20 cellular contexts compared by ENCODE assay signal in the genomic region with DNA sequence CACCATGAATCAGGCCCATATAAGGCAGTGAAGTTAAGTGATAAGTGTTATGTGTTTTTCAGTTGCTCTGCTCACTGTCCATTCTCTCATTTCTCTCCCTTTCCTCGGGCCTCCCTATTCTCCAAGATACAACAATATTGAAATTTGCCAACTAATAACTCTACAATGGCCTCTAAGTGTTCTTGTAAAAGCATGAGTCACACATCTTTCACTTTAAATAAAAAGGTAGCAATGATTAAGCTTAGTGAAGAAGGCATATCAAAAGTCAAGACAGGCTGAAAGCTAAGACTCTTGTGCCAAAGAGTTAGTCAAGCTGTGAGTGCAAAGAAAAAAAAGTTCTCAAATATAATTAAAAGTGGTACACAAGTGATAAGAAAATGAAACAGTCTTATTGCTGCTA.
"Had no signal": no experiment of that assay in that cellular context is flagged by ENCODE, and none has a peak within 500 bp of the region (broad histone marks: within the 10 kb centered on the region; RNA-seq: fewer than 3 reads in every experiment).

No MANE protein-coding gene starts in this region.

- DNase-seq: activated CD4-positive, alpha-beta memory T cell treated with anti-CD3 and anti-CD28 coated beads, Interleukin-2, amount 10 ng/mL, durations not matched to agents 7 days and 5 days; activated CD4-positive, alpha-beta T cell treated with anti-CD3 and anti-CD28 coated beads, Interleukin-2, amount 50 U/mL, for 1 hour; activated CD4-positive, CD25-positive, alpha-beta regulatory T cell; activated gamma-delta T cell treated with Interleukin-2 at 50 U/mL for 16 hours; activated naive CD4-positive, alpha-beta T cell treated with anti-CD3 and anti-CD28 coated beads, Interleukin-2, amount 10 ng/mL, durations not matched to agents 7 days and 5 days; activated naive CD8-positive, alpha-beta T cell treated with anti-CD3 and anti-CD28 coated beads for 36 hours; activated T-cell treated with anti-CD3 and anti-CD28 coated beads for 4 hours; activated T-cell treated with anti-CD3 and anti-CD28 coated beads, Interleukin-2, amount 50 U/mL, for 48 hours; central memory CD4-positive, alpha-beta T cell; NCI-H1048; NCI-H146; NCI-H187 treated with DMSO at 0.1 percent for 48 hours; NCI-H2081 treated with DMSO at 0.1 percent for 48 hours; NCI-H446; NCI-H524; SHP77 treated with DMSO at 0.1 percent for 48 hours; T-helper 17 cell; T-helper 9 cell had no signal

- ATAC-seq: activated T-helper 17 cell treated with anti-CD3 and anti-CD28 coated beads, Interleukin-2, amount 50 U/mL, for 72 hours; T-helper 17 cell had no signal

- FAIRE-seq: RCC 7860 had no signal
